Comparison of ENCODE assay signal across 26 cellular contexts in the genomic region with DNA sequence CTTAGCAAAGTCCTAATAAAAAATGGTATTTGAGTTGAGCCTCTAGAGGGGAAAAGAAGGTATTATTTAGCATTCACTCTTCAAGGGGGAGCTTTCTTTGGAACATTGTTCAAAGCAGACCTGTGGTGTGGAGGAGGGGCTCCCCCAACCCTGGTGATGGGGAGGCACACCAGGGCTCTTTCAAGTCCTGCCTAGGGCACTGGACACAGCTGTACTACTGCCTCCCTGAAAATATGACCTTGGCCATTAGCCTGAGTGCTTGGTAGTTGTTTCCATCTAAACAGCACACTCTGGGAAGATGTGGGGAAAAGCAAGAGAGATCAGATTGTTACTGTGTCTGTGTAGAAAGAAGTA.
A peak's percentile ranks its signal among the peaks of the same experiment; 100 is the strongest.
DNase-seq lines count a peak whose midpoint lies in the region; FAIRE-seq and TF ChIP-seq lines count a peak whose summit lies in the region.
"Had no signal": no experiment of that assay in that cellular context is flagged by ENCODE, and none has a peak within 500 bp of the region (broad histone marks: within the 10 kb centered on the region; RNA-seq: fewer than 3 reads in every experiment).

No MANE protein-coding gene starts in this region.

- peaks cover 0 to 32% (median 20%) of the 10 kb centered on the region in 10 experiments; a peak in 15 of 20 replicates for H3K4me1 ChIP-seq in BLaER1 treated with 17β-estradiol and CSF1 and Interleukin-3, amounts not matched to agents 10 nM and 100 nM
- H3K4me1 ChIP-seq in endothelial cell of umbilical vein (ENCODE audit: control insufficient read depth, extremely low read depth, insufficient read depth, low read length): peaks cover 34% of the 10 kb centered on the region
- peaks cover 36% of the 10 kb centered on the region for H3K4me1 ChIP-seq in neural progenitor cell
- H3K4me1 ChIP-seq: pancreas had no signal

- POLR2A ChIA-PET in endothelial cell of umbilical vein (lab: Charles Lee): no interaction called here

- peak overlapping the region in 1 of 11 experiments; percentile 62; a peak in 1 of 22 replicates for H3K9ac ChIP-seq in BLaER1 treated with 17β-estradiol and CSF1 and Interleukin-3, amounts not matched to agents 10 nM and 100 nM
- no peak overlapping the region for H3K9ac ChIP-seq in endothelial cell of umbilical vein (replicated peaks; ENCODE audit: extremely low read depth, insufficient read depth, low read length)
- H3K9ac ChIP-seq in neural progenitor cell: no peak overlapping the region

- no peak for TF ChIP-seq POLR2A in endothelial cell of umbilical vein (IDR thresholded peaks at IDR 0.05; ENCODE audit: low read depth, low read length)

- TF ChIP-seq CTCF in endothelial cell of umbilical vein (IDR thresholded peaks at IDR 0.05; ENCODE audit: extremely low read depth in 1 of 2, insufficient read depth in 1 of 2, low read depth in 1 of 2, low read length in 2 of 2): no peak
- TF ChIP-seq CTCF in neural progenitor cell (IDR thresholded peaks at IDR 0.05): no peak

- H3K9me3 Mint-ChIP-seq in neural progenitor cell: no peaks in the 10 kb centered on the region
- H3K9me3 Mint-ChIP-seq: activated naive CD8-positive, alpha-beta T cell treated with anti-CD3 and anti-CD28 coated beads for 36 hours had no signal

- H3K4me2 ChIP-seq in BLaER1 treated with 17β-estradiol and CSF1 and Interleukin-3, amounts not matched to agents 10 nM and 100 nM: peak overlapping the region in 6 of 11 experiments; percentile 40 to 77 (median 67); a peak in 11 of 22 replicates
- H3K4me2 ChIP-seq in endothelial cell of umbilical vein (ENCODE audit: insufficient read depth, low read length): no peak overlapping the region
- H3K4me2 ChIP-seq in neural progenitor cell: peak overlapping the region; percentile 19

- H3K27me3 ChIP-seq in BLaER1 treated with 17β-estradiol and CSF1 and Interleukin-3, amounts not matched to agents 10 nM and 100 nM: no peaks in the 10 kb centered on the region
- H3K27me3 ChIP-seq in endothelial cell of umbilical vein (ENCODE audit: control insufficient read depth in 2 of 2, insufficient read depth in 2 of 2, low read length in 2 of 2): no peaks in the 10 kb centered on the region
- H3K27me3 ChIP-seq in neural progenitor cell: no peaks in the 10 kb centered on the region
- H3K27me3 ChIP-seq: gastroesophageal sphincter, pancreas, spleen, upper lobe of left lung had no signal

- CTCF ChIA-PET in endothelial cell of umbilical vein (lab: Charles Lee): interaction anchor here (1.5 kb wide), 1 partner anchor 23 kb away, joined by 4 read pairs; no protein-coding TSS in a partner anchor

- peak; percentile 44 for DNase-seq in NCI-H82 (lab: John Stamatoyannopoulos, UW)
- DNase-seq in endothelial cell of umbilical vein (ENCODE audit: low read depth, low spot score): no peak
- no peak for DNase-seq in neural progenitor cell (ENCODE audit: low spot score)
- no peak for DNase-seq in activated gamma-delta T cell treated with Interleukin-2 at 50 U/mL for 16 hours
- no peak for DNase-seq in NCI-H2196 treated with DMSO at 0.1 percent for 48 hours (lab: John Stamatoyannopoulos, UW; ENCODE audit: unreplicated experiment)
- no peak for DNase-seq in NCI-H2081 (lab: John Stamatoyannopoulos, UW)
- DNase-seq in NCI-H345 treated with DMSO at 0.1 percent for 48 hours (lab: John Stamatoyannopoulos, UW; ENCODE audit: unreplicated experiment): no peak
- DNase-seq: activated CD4-positive, alpha-beta T cell treated with anti-CD3 and anti-CD28 coated beads for 4 hours; activated effector memory CD4-positive, alpha-beta T cell treated with Interleukin-2 at 50 U/mL for 16 hours; activated naive CD8-positive, alpha-beta T cell treated with anti-CD3 and anti-CD28 coated beads for 36 hours; activated T-cell treated with anti-CD3 and anti-CD28 coated beads for 4 hours; C1 segment of cervical spinal cord; Calu3; DND-41; HFFc6; IMR-90; NCI-H1048; NCI-H1694; pancreas; spleen; T-helper 2 cell; upper lobe of left lung had no signal

- H4K20me1 ChIP-seq in BLaER1 treated with 17β-estradiol and CSF1 and Interleukin-3, amounts not matched to agents 10 nM and 100 nM: no peaks in the 10 kb centered on the region
- no peaks in the 10 kb centered on the region for H4K20me1 ChIP-seq in endothelial cell of umbilical vein (replicated peaks; ENCODE audit: control insufficient read depth, extremely low read depth, insufficient read depth, low read length)
- no peaks in the 10 kb centered on the region for H4K20me1 ChIP-seq in neural progenitor cell (ENCODE audit: low read depth)

- no peaks in the 10 kb centered on the region for H3K79me2 ChIP-seq in endothelial cell of umbilical vein (ENCODE audit: control insufficient read depth, insufficient read depth, low read length)
- H3K79me2 ChIP-seq in neural progenitor cell (ENCODE audit: low read depth): no peaks in the 10 kb centered on the region

- no peaks in the 10 kb centered on the region for H3K9me3 ChIP-seq in BLaER1 treated with 17β-estradiol and CSF1 and Interleukin-3, amounts not matched to agents 10 nM and 100 nM (replicated peaks in 1 of 11)
- H3K9me3 ChIP-seq in endothelial cell of umbilical vein (replicated peaks; ENCODE audit: control insufficient read depth, insufficient read depth, low read length) (no peaks in the 10 kb centered on the region), neural progenitor cell (ENCODE audit: low read depth) (no peaks in the 10 kb centered on the region)
- H3K9me3 ChIP-seq: gastroesophageal sphincter, pancreas, spleen, upper lobe of left lung had no signal

- H3K36me3 Mint-ChIP-seq in neural progenitor cell: no peaks in the 10 kb centered on the region
- H3K36me3 Mint-ChIP-seq: activated naive CD8-positive, alpha-beta T cell treated with anti-CD3 and anti-CD28 coated beads for 36 hours; natural killer cell treated with Interleukin-12 subunit alpha and Interleukin-12 subunit beta and Interleukin-15 and Interleukin-18, amount 100 ng/mL, for 72 hours had no signal

- peaks cover 43% of the 10 kb centered on the region for H3K4me1 Mint-ChIP-seq in neural progenitor cell
- H3K4me1 Mint-ChIP-seq: activated naive CD8-positive, alpha-beta T cell treated with anti-CD3 and anti-CD28 coated beads for 36 hours had no signal

- no peak overlapping the region for H3K4me3 ChIP-seq in BLaER1 treated with 17β-estradiol and CSF1 and Interleukin-3, amounts not matched to agents 10 nM and 100 nM
- H3K4me3 ChIP-seq in endothelial cell of umbilical vein (replicated peaks in 1 of 3; ENCODE audit: insufficient read depth in 1 of 3, low read depth in 1 of 3, low read length in 3 of 3): no peak overlapping the region
- H3K4me3 ChIP-seq in neural progenitor cell: no peak overlapping the region
- H3K4me3 ChIP-seq: gastroesophageal sphincter, pancreas, spleen, upper lobe of left lung had no signal

- peaks cover 10% of the 10 kb centered on the region for H3K27me3 Mint-ChIP-seq in neural progenitor cell (ENCODE audit: insufficient read depth, low read depth)
- H3K27me3 Mint-ChIP-seq: activated naive CD8-positive, alpha-beta T cell treated with anti-CD3 and anti-CD28 coated beads for 36 hours had no signal

- no peak for FAIRE-seq in endothelial cell of umbilical vein (lab: Jason Lieb, UNC)
- FAIRE-seq: islet of Langerhans, pancreas had no signal

- no peaks in the 10 kb centered on the region for H3F3A ChIP-seq in neural progenitor cell (ENCODE audit: low read depth)

- dilution Hi-C loops in endothelial cell of umbilical vein (cut with MboI; ENCODE audit: extremely low pct_ligation_motif_present, low sequenced_read_pairs): no loop called here

- H2AFZ ChIP-seq in endothelial cell of umbilical vein (ENCODE audit: low read depth, low read length) (peak overlapping the region; percentile 74), neural progenitor cell (replicated peaks) (no peak overlapping the region)

- peak overlapping the region in 7 of 11 experiments; percentile 24 to 84 (median 72); a peak in 12 of 22 replicates for H3K27ac ChIP-seq in BLaER1 treated with 17β-estradiol and CSF1 and Interleukin-3, amounts not matched to agents 10 nM and 100 nM
- H3K27ac ChIP-seq in endothelial cell of umbilical vein (ENCODE audit: insufficient read depth, low read depth, low read length) (peak overlapping the region; percentile 68), neural progenitor cell (no peak overlapping the region)
- H3K27ac ChIP-seq: gastroesophageal sphincter, pancreas, upper lobe of left lung had no signal

- no TSS peak for BruUV-seq in endothelial cell of umbilical vein (replicated peaks; lab: Mats Ljungman, UMichigan)

- peak overlapping the region; percentile 13 for H3K27ac Mint-ChIP-seq in neural progenitor cell
- H3K27ac Mint-ChIP-seq: activated naive CD8-positive, alpha-beta T cell treated with anti-CD3 and anti-CD28 coated beads for 36 hours; HFFc6; natural killer cell treated with Interleukin-12 subunit alpha and Interleukin-12 subunit beta and Interleukin-15 and Interleukin-18, amount 100 ng/mL, for 72 hours had no signal

- H3K4me3 Mint-ChIP-seq in neural progenitor cell: no peak overlapping the region
- H3K4me3 Mint-ChIP-seq: activated naive CD8-positive, alpha-beta T cell treated with anti-CD3 and anti-CD28 coated beads for 36 hours; HFFc6; natural killer cell treated with Interleukin-12 subunit alpha and Interleukin-12 subunit beta and Interleukin-15 and Interleukin-18, amount 100 ng/mL, for 72 hours had no signal

- H3K36me3 ChIP-seq in BLaER1 treated with 17β-estradiol and CSF1 and Interleukin-3, amounts not matched to agents 10 nM and 100 nM: no peaks in the 10 kb centered on the region
- H3K36me3 ChIP-seq in endothelial cell of umbilical vein (ENCODE audit: control insufficient read depth in 2 of 2, extremely low read depth in 1 of 2, insufficient read depth in 2 of 2, low read length in 2 of 2) (no peaks in the 10 kb centered on the region), neural progenitor cell (no peaks in the 10 kb centered on the region)
- H3K36me3 ChIP-seq: gastroesophageal sphincter, pancreas, spleen, upper lobe of left lung had no signal

- no peaks in the 10 kb centered on the region for H3K9me1 ChIP-seq in endothelial cell of umbilical vein (replicated peaks; ENCODE audit: control insufficient read depth, extremely low read depth, insufficient read depth, low read length)

- intact Hi-C loops in endothelial cell of umbilical vein (cut with micrococcal nuclease): loop anchor here (5.0 kb wide), 1 partner anchor 971 kb away; the partner anchor contains the start of gene UBE2J1

TF ChIP-seq in endothelial cell of umbilical vein, 7 proteins besides CTCF, POLR2A, EP300 and RAD21:
- no peak for TF ChIP-seq MAX (IDR thresholded peaks at IDR 0.05; ENCODE audit: insufficient read depth, insufficient read length)
